ENCODE assay signal across 1 cellular context in the genomic region with DNA sequence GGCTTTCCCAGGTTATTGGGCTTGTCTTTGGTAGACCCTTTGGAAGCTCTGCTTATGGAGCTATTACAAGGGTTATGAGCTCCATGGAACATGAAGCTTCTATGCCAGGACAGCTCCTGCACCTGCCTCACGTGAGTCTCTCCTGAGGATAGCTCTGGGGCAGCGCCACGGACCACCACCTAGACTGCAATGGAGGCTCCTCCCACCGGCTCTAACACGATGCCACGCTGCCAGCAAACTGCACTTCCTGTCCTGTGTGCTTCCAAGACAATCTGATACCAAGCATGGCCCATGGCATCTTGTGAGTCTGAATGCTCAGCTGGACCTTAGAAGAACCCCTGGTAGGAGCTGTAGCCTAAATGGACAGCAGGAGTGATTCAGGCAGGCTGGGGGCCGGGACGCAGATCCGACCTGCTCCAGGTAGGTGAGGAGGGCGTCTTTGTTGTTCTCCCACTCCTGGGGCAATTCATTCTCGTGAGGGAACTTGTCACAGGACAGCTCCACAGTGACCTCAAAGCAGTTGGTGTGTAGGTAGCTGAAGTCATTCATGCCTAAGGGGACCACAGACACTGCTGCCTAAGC.
TF ChIP-seq lines count a peak whose summit lies in the region.

No MANE protein-coding gene starts in this region.

TF ChIP-seq in IMR-90, 13 proteins besides CTCF, POLR2A, EP300 and RAD21:
- TF ChIP-seq CHD1 (IDR thresholded peaks at IDR 0.05; ENCODE audit: low read depth, low read length) = no peak
- no peak for TF ChIP-seq NFE2L2 (IDR thresholded peaks at IDR 0.05; ENCODE audit: low read depth, low read length)
- TF ChIP-seq, protein P1, sequence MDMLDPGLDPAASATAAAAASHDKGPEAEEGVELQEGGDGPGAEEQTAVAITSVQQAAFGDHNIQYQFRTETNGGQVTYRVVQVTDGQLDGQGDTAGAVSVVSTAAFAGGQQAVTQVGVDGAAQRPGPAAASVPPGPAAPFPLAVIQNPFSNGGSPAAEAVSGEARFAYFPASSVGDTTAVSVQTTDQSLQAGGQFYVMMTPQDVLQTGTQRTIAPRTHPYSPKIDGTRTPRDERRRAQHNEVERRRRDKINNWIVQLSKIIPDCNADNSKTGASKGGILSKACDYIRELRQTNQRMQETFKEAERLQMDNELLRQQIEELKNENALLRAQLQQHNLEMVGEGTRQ (IDR thresholded peaks at IDR 0.05; ENCODE audit: low read depth, low read length) = no peak
- TF ChIP-seq SMC3 (IDR thresholded peaks at IDR 0.05; ENCODE audit: low read depth, low read length) = no peak
- no peak for TF ChIP-seq RFX5 (IDR thresholded peaks at IDR 0.05; ENCODE audit: low read depth, low read length)
- TF ChIP-seq BHLHE40 (IDR thresholded peaks at IDR 0.05; ENCODE audit: low read depth, low read length) = no peak
- no peak for TF ChIP-seq CEBPB (IDR thresholded peaks at IDR 0.05; ENCODE audit: low read depth, low read length)
